19 cellular contexts compared by ENCODE assay signal in the genomic region with DNA sequence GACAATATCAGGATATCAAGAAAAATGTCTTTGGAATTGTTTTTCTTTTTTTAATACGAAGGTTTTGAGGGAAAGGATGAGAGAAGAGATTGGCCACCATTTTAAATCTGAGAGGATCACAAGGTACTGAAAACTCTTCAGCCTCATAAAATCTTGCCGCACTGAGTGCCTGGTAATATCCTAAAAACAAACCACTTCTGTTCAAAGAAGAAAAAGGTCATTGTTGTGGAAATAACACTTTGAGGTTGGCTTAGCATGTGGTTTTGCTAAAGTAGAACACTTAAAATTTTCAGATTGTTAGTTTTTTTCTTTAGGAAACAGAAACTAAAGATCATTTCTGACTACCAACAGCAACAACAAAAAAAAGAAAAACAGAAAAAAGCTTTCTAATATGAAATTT. TPM values are rescaled to one million over a fixed set of nuclear protein-coding genes. Genes with fewer than 3 reads are reported as not detected.
DNase-seq lines count a peak whose midpoint lies in the region; ATAC-seq, FAIRE-seq and TF ChIP-seq lines count a peak whose summit lies in the region.
"Had no signal": no experiment of that assay in that cellular context is flagged by ENCODE, and none has a peak within 500 bp of the region (broad histone marks: within the 10 kb centered on the region; RNA-seq: fewer than 3 reads in every experiment).

No MANE protein-coding gene starts in this region.

- no peaks in the 10 kb centered on the region for H3K27me3 ChIP-seq in CD4-positive, alpha-beta memory T cell (ENCODE audit: insufficient read depth, low read length)
- no peaks in the 10 kb centered on the region for H3K27me3 ChIP-seq in brain microvascular endothelial cell (replicated peaks)
- H3K27me3 ChIP-seq: cardiac muscle cell, transverse colon had no signal

- peak overlapping the region; percentile 10 to 84 (median 39) for H3K27ac Mint-ChIP-seq in CD4-positive, alpha-beta memory T cell

- H3K4me3 Mint-ChIP-seq in CD4-positive, alpha-beta memory T cell, result peak overlapping the region in 7 of 8 donors; percentile 10 to 64 (median 44)

- no peak overlapping the region for H3K27ac ChIP-seq in CD4-positive, alpha-beta memory T cell (ENCODE audit: low read depth, low read length)
- H3K27ac ChIP-seq in brain microvascular endothelial cell, result no peak overlapping the region
- H3K27ac ChIP-seq: cardiac muscle cell, psoas muscle, transverse colon had no signal

- FAIRE-seq in GM19239 (lab: Jason Lieb, UNC), result peak; percentile 48
- FAIRE-seq: TTC549 had no signal

- H3K4me1 Mint-ChIP-seq in CD4-positive, alpha-beta memory T cell, result peaks cover 4 to 21% (median 17%) of the 10 kb centered on the region in 4 donors

- no peaks in the 10 kb centered on the region for H3K9me3 Mint-ChIP-seq in CD4-positive, alpha-beta memory T cell

- no peaks in the 10 kb centered on the region for H3K36me3 Mint-ChIP-seq in CD4-positive, alpha-beta memory T cell

- H3K4me3 ChIP-seq in CD4-positive, alpha-beta memory T cell (ENCODE audit: low read length in 2 of 2), result no peak overlapping the region
- H3K4me3 ChIP-seq in brain microvascular endothelial cell (ENCODE audit: low read depth, low read length), result no peak overlapping the region
- H3K4me3 ChIP-seq: cardiac muscle cell, psoas muscle, transverse colon had no signal

- no peaks in the 10 kb centered on the region for H3K9me3 ChIP-seq in CD4-positive, alpha-beta memory T cell (ENCODE audit: control insufficient read depth in 1 of 2, low read length in 2 of 2)
- H3K9me3 ChIP-seq: psoas muscle, transverse colon had no signal

- CTCF ChIA-PET in CD4-positive, alpha-beta memory T cell (lab: Charles Lee; ENCODE audit: partially characterized antibody), result no interaction called here

- ATAC-seq in HG03354 (IDR thresholded peaks at IDR 0.05; ENCODE audit: poor library complexity, severe bottlenecking, unreplicated experiment) (peak; percentile 58), left colon (no peak)
- ATAC-seq: left cardiac atrium, psoas muscle had no signal

- peaks cover 16% of the 10 kb centered on the region for H3K4me1 ChIP-seq in CD4-positive, alpha-beta memory T cell (ENCODE audit: insufficient read depth, low read length)
- H3K4me1 ChIP-seq: psoas muscle, transverse colon had no signal

- no peak for TF ChIP-seq CTCF in brain microvascular endothelial cell (IDR thresholded peaks at IDR 0.05; ENCODE audit: low read depth, low read length, missing control alignments)

- H3K36me3 ChIP-seq in CD4-positive, alpha-beta memory T cell (ENCODE audit: insufficient read depth, low read length), result no peaks in the 10 kb centered on the region
- peaks cover 3% of the 10 kb centered on the region for H3K36me3 ChIP-seq in brain microvascular endothelial cell (replicated peaks)
- H3K36me3 ChIP-seq: cardiac muscle cell, transverse colon had no signal

- in situ Hi-C loops in brain microvascular endothelial cell (cut with HindIII; ENCODE audit: low pct_ligation_motif_present, low sequenced_read_pairs), result no loop called here

- no peaks in the 10 kb centered on the region for H3K27me3 Mint-ChIP-seq in CD4-positive, alpha-beta memory T cell

- intact Hi-C loops in CD4-positive, alpha-beta memory T cell (cut with micrococcal nuclease), result no loop called here
- intact Hi-C loops in left colon (cut with DNase I, micrococcal nuclease), result no loop called here

- peak in 4 of 5 donors; percentile 35 to 54 (median 43) for DNase-seq in CD4-positive, alpha-beta memory T cell
- DNase-seq in GM19239 (ENCODE audit: insufficient read length, low spot score), result no peak
- peak; percentile 10 for DNase-seq in globus pallidus (ENCODE audit: low spot score)
- no peak for DNase-seq in brain microvascular endothelial cell
- no peak for DNase-seq in left colon
- DNase-seq in NCI-H1092 treated with DMSO at 0.1 percent for 48 hours (lab: John Stamatoyannopoulos, UW), result no peak
- no peak for DNase-seq in activated CD4-positive, alpha-beta T cell treated with anti-CD3 and anti-CD28 coated beads for 48 hours
- DNase-seq: activated naive CD4-positive, alpha-beta T cell; DMS53; glutamatergic neuron; H7; left cardiac atrium; psoas muscle; SHP77 treated with DMSO at 0.1 percent for 48 hours; transverse colon had no signal

- POLR2A ChIA-PET in CD4-positive, alpha-beta memory T cell (lab: Charles Lee; ENCODE audit: partially characterized antibody), result no interaction called here

RNA-seq across cellular contexts. Expression of gene CLDN22, which starts 1.0 kb away (rescaled TPM):
- not detected for total RNA-seq in CD4-positive, alpha-beta memory T cell
- polyA plus RNA-seq in CD4-positive, alpha-beta memory T cell, result not detected
- total RNA-seq in left colon, result not detected
- total RNA-seq: cardiac muscle cell, H7, HT1080, left cardiac atrium, psoas muscle, transverse colon had no signal
- polyA plus RNA-seq: cardiac muscle cell, psoas muscle had no signal

RNA-seq across cellular contexts. Expression of gene CLDN24, which starts 1.1 kb away (rescaled TPM):
- not detected for total RNA-seq in CD4-positive, alpha-beta memory T cell
- polyA plus RNA-seq in CD4-positive, alpha-beta memory T cell, result not detected
- not detected for total RNA-seq in left colon
- total RNA-seq: cardiac muscle cell, H7, HT1080, left cardiac atrium, psoas muscle, transverse colon had no signal
- polyA plus RNA-seq: cardiac muscle cell, psoas muscle had no signal

Comparison
In these comparisons a context has a peak if more than half of its experiments do, and no peak if none do; other contexts are left out.
1. DNase-seq: peak in CD4-positive, alpha-beta memory T cell (4 of 5) and globus pallidus (single experiment); none in GM19239 (single experiment), brain microvascular endothelial cell (single experiment), left colon (0 of 2), NCI-H1092 treated with DMSO at 0.1 percent for 48 hours (single experiment) and activated CD4-positive, alpha-beta T cell treated with anti-CD3 and anti-CD28 coated beads for 48 hours (single experiment).